In genomic region chr11:47372422-47372821, GRCh38 we compare ENCODE assay signal across 32 cellular contexts. TPM values are rescaled to one million over a fixed set of nuclear protein-coding genes. Genes with fewer than 3 reads are reported as not detected.
DNase-seq lines count a peak whose midpoint lies in the region; ATAC-seq, FAIRE-seq and TF ChIP-seq lines count a peak whose summit lies in the region.
"Had no signal": no experiment of that assay in that cellular context is flagged by ENCODE, and none has a peak within 500 bp of the region (broad histone marks: within the 10 kb centered on the region; RNA-seq: fewer than 3 reads in every experiment).

No MANE protein-coding gene starts in this region.

- peaks cover 98% of the 10 kb centered on the region for H3K36me3 ChIP-seq in neutrophil
- H3K36me3 ChIP-seq: MG63, SJCRH30 had no signal

- intact Hi-C loops in CD14-positive monocyte (cut with micrococcal nuclease), result no loop called here

- peaks cover 70% of the 10 kb centered on the region for H3K4me1 Mint-ChIP-seq in CD14-positive monocyte
- peaks cover 46 to 83% of the 10 kb centered on the region in 2 donors for H3K4me1 Mint-ChIP-seq in stimulated activated naive B cell treated with anti-CD40 and anti-IgM and Interleukin-4, amounts not matched to agents 10 μg/mL and 1 μg/mL and 100 μg/mL, for 72 hours

- peaks cover 77 to 80% of the 10 kb centered on the region in 2 experiments for H3K4me1 ChIP-seq in neutrophil (ENCODE audit: control insufficient read depth in 1 of 2, insufficient read depth in 1 of 2, low read depth in 1 of 2, low read length in 1 of 2)
- H3K4me1 ChIP-seq: SJCRH30 had no signal

- H3K27me3 ChIP-seq in neutrophil, result no peaks in the 10 kb centered on the region

- ATAC-seq in stimulated activated naive B cell treated with anti-CD40 and anti-IgM and Interleukin-4, amounts not matched to agents 10 μg/mL and 1 μg/mL and 100 μg/mL, for 72 hours (replicated peaks), result no peak
- ATAC-seq: CD8-positive, alpha-beta T cell; Right ventricle myocardium inferior; SK-N-SH treated with all-trans-retinoic acid at 6 μM for 48 hours had no signal

- no peak for FAIRE-seq in D721Med (lab: Jason Lieb, UNC)
- FAIRE-seq: GM12892, GM19239, HTR-8/SVneo had no signal

- TF ChIP-seq CTCF in CD14-positive monocyte (IDR thresholded peaks at IDR 0.05) (no peak), neutrophil (IDR thresholded peaks at IDR 0.05) (no peak), D721Med (IDR thresholded peaks at IDR 0.05; ENCODE audit: insufficient read depth, missing control alignments) (no peak)

- H3K36me3 Mint-ChIP-seq in CD14-positive monocyte, result peaks cover 69 to 97% of the 10 kb centered on the region in 2 donors
- peaks cover 40 to 62% of the 10 kb centered on the region in 2 donors for H3K36me3 Mint-ChIP-seq in stimulated activated naive B cell treated with anti-CD40 and anti-IgM and Interleukin-4, amounts not matched to agents 10 μg/mL and 1 μg/mL and 100 μg/mL, for 72 hours
- H3K36me3 Mint-ChIP-seq: CD8-positive, alpha-beta T cell had no signal

- no peaks in the 10 kb centered on the region for H3K9me3 ChIP-seq in neutrophil
- H3K9me3 ChIP-seq: Caco-2, MG63, SJCRH30 had no signal

- H3K27me3 Mint-ChIP-seq in CD14-positive monocyte (ENCODE audit: low read depth in 3 of 3), result peaks cover 0 to 4% (median 2%) of the 10 kb centered on the region in 3 donors
- H3K27me3 Mint-ChIP-seq in stimulated activated naive B cell treated with anti-CD40 and anti-IgM and Interleukin-4, amounts not matched to agents 10 μg/mL and 1 μg/mL and 100 μg/mL, for 72 hours, result no peaks in the 10 kb centered on the region

- peak overlapping the region; percentile 99 for H3K27ac ChIP-seq in neutrophil
- H3K27ac ChIP-seq: GM23248, PC-9, SJCRH30 had no signal

- DNase-seq in CD14-positive monocyte (ENCODE audit: low spot score) (no peak), ecto neural progenitor cell (ENCODE audit: low spot score) (peak; percentile 32), D721Med (ENCODE audit: insufficient read length, low spot score) (no peak), activated gamma-delta T cell treated with Interleukin-2 at 50 U/mL for 16 hours (no peak)
- no peak for DNase-seq in stimulated activated naive B cell treated with anti-CD40 and anti-IgM and Interleukin-4, amounts not matched to agents 10 μg/mL and 1 μg/mL and 100 μg/mL, for 72 hours
- DNase-seq in activated CD4-positive, alpha-beta T cell treated with anti-CD3 and anti-CD28 coated beads for 1 hour, result no peak
- DNase-seq: C1 segment of cervical spinal cord; Caco-2; CD8-positive, alpha-beta T cell; DMS 273 treated with DMSO at 0.1 percent for 48 hours; DMS79; EL; GDM1; GM23248; H7; HFFc6; KBM-7; MG63; NCI-H1105 treated with DMSO at 0.1 percent for 48 hours; NCI-H2029; NCI-H446; NCI-H526; NCI-H82; NK-92 treated with Interleukin-12 subunit alpha and Interleukin-12 subunit beta, amount 100 ng/mL, for 24 hours; SJCRH30 had no signal

- no peak overlapping the region for H3K4me3 Mint-ChIP-seq in CD14-positive monocyte
- no peak overlapping the region for H3K4me3 Mint-ChIP-seq in stimulated activated naive B cell treated with anti-CD40 and anti-IgM and Interleukin-4, amounts not matched to agents 10 μg/mL and 1 μg/mL and 100 μg/mL, for 72 hours
- H3K4me3 Mint-ChIP-seq: CD8-positive, alpha-beta T cell; HFFc6 had no signal

- no peaks in the 10 kb centered on the region for H3K9me3 Mint-ChIP-seq in CD14-positive monocyte
- no peaks in the 10 kb centered on the region for H3K9me3 Mint-ChIP-seq in stimulated activated naive B cell treated with anti-CD40 and anti-IgM and Interleukin-4, amounts not matched to agents 10 μg/mL and 1 μg/mL and 100 μg/mL, for 72 hours
- H3K9me3 Mint-ChIP-seq: CD8-positive, alpha-beta T cell; HFFc6 had no signal

- H3K27ac Mint-ChIP-seq in CD14-positive monocyte, result peak overlapping the region in 6 of 7 donors; percentile 40 to 87 (median 71)
- H3K27ac Mint-ChIP-seq in stimulated activated naive B cell treated with anti-CD40 and anti-IgM and Interleukin-4, amounts not matched to agents 10 μg/mL and 1 μg/mL and 100 μg/mL, for 72 hours, result peak overlapping the region; percentile 88
- H3K27ac Mint-ChIP-seq: CD8-positive, alpha-beta T cell; HFFc6 had no signal

- H3K4me3 ChIP-seq in neutrophil (ENCODE audit: low read depth in 1 of 2, low read length in 1 of 2), result no peak overlapping the region
- H3K4me3 ChIP-seq: GM23248, MG63, PC-9, SJCRH30 had no signal

RNA-seq across cellular contexts. Expression of gene SPI1, which starts 5.9 kb away (rescaled TPM):
- 100 to 1,000 TPM; 156 to 223 TPM for polyA plus RNA-seq in CD14-positive monocyte

RNA-seq across cellular contexts. Expression of gene MYBPC3, which starts 19.9 kb away (rescaled TPM):
- polyA plus RNA-seq in CD14-positive monocyte, result under 1 TPM in 1 of 2 donors, not detected in 1; 0.03 TPM
- polyA plus RNA-seq: GM23248 had no signal

RNA-seq across cellular contexts. Expression of gene SLC39A13, which starts 36.0 kb away (rescaled TPM):
- 1 to 10 TPM; 4.8 to 5.9 TPM for polyA plus RNA-seq in CD14-positive monocyte

RNA-seq across cellular contexts. Expression of gene PSMC3, which starts 53.8 kb away (rescaled TPM):
- 10 to 100 TPM; 89.5 to 97.4 TPM for polyA plus RNA-seq in CD14-positive monocyte
